ENCODE assay signal across 8 cellular contexts in genomic region chr17:68296217-68297140, GRCh38. TPM values are rescaled to one million over a fixed set of nuclear protein-coding genes. Genes with fewer than 3 reads are reported as not detected.
DNase-seq lines count a peak whose midpoint lies in the region; ATAC-seq and TF ChIP-seq lines count a peak whose summit lies in the region.
"Had no signal": no experiment of that assay in that cellular context is flagged by ENCODE, and none has a peak within 500 bp of the region (broad histone marks: within the 10 kb centered on the region; RNA-seq: fewer than 3 reads in every experiment).

No MANE protein-coding gene starts in this region.

- intact Hi-C loops in activated CD8-positive, alpha-beta T cell treated with anti-CD3 and anti-CD28 coated beads for 36 hours (cut with micrococcal nuclease) = loop anchor here (5.0 to 10.0 kb wide), 2 partner anchors 101 to 138 kb away; no protein-coding TSS in a partner anchor
- intact Hi-C loops in esophagus squamous epithelium (cut with DNase I) = no loop called here

- H3K27me3 ChIP-seq in esophagus squamous epithelium (peaks cover 0 to 21% (median 0%) of the 10 kb centered on the region in 4 donors), suprapubic skin (no peaks in the 10 kb centered on the region)

- H3K36me3 Mint-ChIP-seq in activated CD8-positive, alpha-beta T cell treated with anti-CD3 and anti-CD28 coated beads for 36 hours (ENCODE audit: low read depth) = no peaks in the 10 kb centered on the region

- H3K4me3 Mint-ChIP-seq in activated CD8-positive, alpha-beta T cell treated with anti-CD3 and anti-CD28 coated beads for 36 hours = peak overlapping the region; percentile 49

- TF ChIP-seq CTCF in activated CD8-positive, alpha-beta T cell treated with anti-CD3 and anti-CD28 coated beads for 36 hours (IDR thresholded peaks at IDR 0.05) = no peak
- TF ChIP-seq CTCF in esophagus squamous epithelium (IDR thresholded peaks at IDR 0.05) = no peak
- no peak for TF ChIP-seq CTCF in suprapubic skin (IDR thresholded peaks at IDR 0.05)

- peak in 1 of 4 donors; percentile 49 for TF ChIP-seq POLR2A in esophagus squamous epithelium (IDR thresholded peaks at IDR 0.05)
- TF ChIP-seq POLR2A in suprapubic skin (IDR thresholded peaks at IDR 0.05) = no peak

- H3K4me1 Mint-ChIP-seq in activated CD8-positive, alpha-beta T cell treated with anti-CD3 and anti-CD28 coated beads for 36 hours (ENCODE audit: low read depth) = peaks cover 44% of the 10 kb centered on the region

- WGBS in esophagus squamous epithelium, 2 donors = 61 to 83% methylated on average over 13 to 18 of the region's 18 CpGs
- WGBS in suprapubic skin = 64% methylated on average over 18 of the region's 18 CpGs

- H3K36me3 ChIP-seq in esophagus squamous epithelium (no peaks in the 10 kb centered on the region), suprapubic skin (no peaks in the 10 kb centered on the region)

- H3K27ac ChIP-seq in esophagus squamous epithelium (peak overlapping the region; percentile 24 to 70 (median 61)), suprapubic skin (peak overlapping the region; percentile 75)

- no peak overlapping the region for H3K4me3 ChIP-seq in esophagus squamous epithelium
- no peak overlapping the region for H3K4me3 ChIP-seq in suprapubic skin

- ATAC-seq in activated CD8-positive, alpha-beta T cell treated with anti-CD3 and anti-CD28 coated beads for 36 hours = peak; percentile 43
- ATAC-seq in HG03095 (IDR thresholded peaks at IDR 0.05; ENCODE audit: unreplicated experiment) = no peak

- POLR2A ChIA-PET in activated CD8-positive, alpha-beta T cell treated with anti-CD3 and anti-CD28 coated beads for 36 hours (lab: Charles Lee) = interaction anchor here (0.6 to 1.5 kb wide), 4 partner anchors 25 to 162 kb away, joined by 3 to 4 read pairs (median 4); no protein-coding TSS in a partner anchor

- CTCF ChIA-PET in activated CD8-positive, alpha-beta T cell treated with anti-CD3 and anti-CD28 coated beads for 36 hours (lab: Charles Lee) = interaction anchor here (0.9 to 2.5 kb wide), 4 partner anchors 10 to 136 kb away, joined by 3 to 13 read pairs (median 4); no protein-coding TSS in a partner anchor

- peak overlapping the region; percentile 77 for H3K27ac Mint-ChIP-seq in activated CD8-positive, alpha-beta T cell treated with anti-CD3 and anti-CD28 coated beads for 36 hours

- TF ChIP-seq EP300 in suprapubic skin (IDR thresholded peaks at IDR 0.05) = no peak

- H3K9me3 ChIP-seq in esophagus squamous epithelium = no peaks in the 10 kb centered on the region
- no peaks in the 10 kb centered on the region for H3K9me3 ChIP-seq in suprapubic skin

- no peaks in the 10 kb centered on the region for H3K27me3 Mint-ChIP-seq in activated CD8-positive, alpha-beta T cell treated with anti-CD3 and anti-CD28 coated beads for 36 hours

- H3K9me3 Mint-ChIP-seq in activated CD8-positive, alpha-beta T cell treated with anti-CD3 and anti-CD28 coated beads for 36 hours = no peaks in the 10 kb centered on the region

- peak; percentile 86 for DNase-seq in MV-4-11 (lab: John Stamatoyannopoulos, UW)
- peak; percentile 92 for DNase-seq in activated CD8-positive, alpha-beta T cell treated with anti-CD3 and anti-CD28 coated beads for 36 hours
- no peak for DNase-seq in esophagus squamous epithelium (lab: John Stamatoyannopoulos, UW)
- DNase-seq in suprapubic skin (ENCODE audit: low spot score in 2 of 2) = no peak
- DNase-seq in EL = no peak
- DNase-seq in DMS114 treated with DMSO at 0.1 percent for 48 hours (lab: John Stamatoyannopoulos, UW; ENCODE audit: unreplicated experiment) = no peak
- DNase-seq: Karpas-422 had no signal

- peaks cover 16 to 65% (median 20%) of the 10 kb centered on the region in 3 donors for H3K4me1 ChIP-seq in esophagus squamous epithelium
- peaks cover 39% of the 10 kb centered on the region for H3K4me1 ChIP-seq in suprapubic skin

RNA-seq across cellular contexts. Expression of gene ARSG, which starts 5.2 kb away (rescaled TPM):
- total RNA-seq in activated CD8-positive, alpha-beta T cell treated with anti-CD3 and anti-CD28 coated beads for 36 hours = 1 to 10 TPM; 7.2 to 8.4 TPM
- total RNA-seq in esophagus squamous epithelium (1 to 10 TPM; 6.1 to 8.9 (median 7.0) TPM), suprapubic skin (10 to 100 TPM in 3 of 4 donors, 1 to 10 TPM in 1; 7.7 to 12.7 (median 10.7) TPM)

RNA-seq across cellular contexts. Expression of gene SLC16A6, which starts 5.6 kb away (rescaled TPM):
- total RNA-seq in activated CD8-positive, alpha-beta T cell treated with anti-CD3 and anti-CD28 coated beads for 36 hours = 1 to 10 TPM; 2.3 to 2.8 TPM
- total RNA-seq in esophagus squamous epithelium = 10 to 100 TPM in 3 of 4 donors, 1 to 10 TPM in 1; 9.2 to 20.9 (median 17.8) TPM
- total RNA-seq in suprapubic skin = 1 to 10 TPM; 2.7 to 10.0 (median 5.1) TPM

RNA-seq across cellular contexts. Expression of gene AMZ2, which starts 48.6 kb away (rescaled TPM):
- total RNA-seq in activated CD8-positive, alpha-beta T cell treated with anti-CD3 and anti-CD28 coated beads for 36 hours = 100 to 1,000 TPM; 132 to 141 TPM
- 10 to 100 TPM; 13.7 to 47.7 (median 35.1) TPM for total RNA-seq in esophagus squamous epithelium
- 10 to 100 TPM; 35.8 to 47.1 (median 41.5) TPM for total RNA-seq in suprapubic skin

Comparison
In these comparisons a context has a peak if more than half of its experiments do, and no peak if none do; other contexts are left out.
1. DNase-seq: peak in MV-4-11 (single experiment) and activated CD8-positive, alpha-beta T cell treated with anti-CD3 and anti-CD28 coated beads for 36 hours (single experiment); none in esophagus squamous epithelium (single experiment), suprapubic skin (0 of 2), EL (single experiment) and DMS114 treated with DMSO at 0.1 percent for 48 hours (single experiment).